25 cellular contexts compared by ENCODE assay signal in genomic region chr20:40481743-40482458, GRCh38.
"Had no signal": no experiment of that assay in that cellular context is flagged by ENCODE, and none has a peak within 500 bp of the region (broad histone marks: within the 10 kb centered on the region; RNA-seq: fewer than 3 reads in every experiment).

No MANE protein-coding gene starts in this region.

- H3K36me3 Mint-ChIP-seq: natural killer cell; stimulated activated effector memory CD8-positive, alpha-beta T cell treated with anti-CD3 and anti-CD28 coated beads, Interleukin-12 subunit alpha, Interleukin-12 subunit beta, amount 100 ng/mL, for 72 hours had no signal

- H3K36me3 ChIP-seq: colonic mucosa, gastrocnemius medialis, lower lobe of right lung, neutrophil, right lobe of liver, stomach, thyroid gland, vagina had no signal

- H3K9me3 Mint-ChIP-seq: dendritic cell treated with granulocyte-macrophage colony-stimulating factor and Interleukin-4, amounts not matched to agents 40 ng/mL and 50 ng/mL, for 4 days; neural crest cell; stimulated activated effector memory CD8-positive, alpha-beta T cell treated with anti-CD3 and anti-CD28 coated beads, Interleukin-12 subunit alpha, Interleukin-12 subunit beta, amount 100 ng/mL, for 72 hours had no signal

- ATAC-seq: gastrocnemius medialis; left ventricle myocardium superior; lower lobe of right lung; natural killer cell; stimulated activated effector memory CD8-positive, alpha-beta T cell treated with anti-CD3 and anti-CD28 coated beads, Interleukin-12 subunit alpha, Interleukin-12 subunit beta, amount 100 ng/mL, for 72 hours had no signal

- H3K9ac ChIP-seq: parathyroid adenoma had no signal

- H3K27ac Mint-ChIP-seq: dendritic cell treated with granulocyte-macrophage colony-stimulating factor and Interleukin-4, amounts not matched to agents 40 ng/mL and 50 ng/mL, for 4 days; natural killer cell; progenitor cell of endocrine pancreas; stimulated activated effector memory CD8-positive, alpha-beta T cell treated with anti-CD3 and anti-CD28 coated beads, Interleukin-12 subunit alpha, Interleukin-12 subunit beta, amount 100 ng/mL, for 72 hours had no signal

- H3K4me2 ChIP-seq: smooth muscle cell had no signal

- FAIRE-seq: keratinocyte had no signal

- H3K79me2 ChIP-seq: parathyroid adenoma had no signal

- H3K9me3 ChIP-seq: colonic mucosa, gastrocnemius medialis, neutrophil, right lobe of liver, thyroid gland, vagina had no signal

- H3K27me3 Mint-ChIP-seq: dendritic cell treated with granulocyte-macrophage colony-stimulating factor and Interleukin-4, amounts not matched to agents 40 ng/mL and 50 ng/mL, for 4 days had no signal

- H3K4me3 Mint-ChIP-seq: dendritic cell treated with granulocyte-macrophage colony-stimulating factor and Interleukin-4, amounts not matched to agents 40 ng/mL and 50 ng/mL, for 4 days; natural killer cell; neural crest cell; stimulated activated effector memory CD8-positive, alpha-beta T cell treated with anti-CD3 and anti-CD28 coated beads, Interleukin-12 subunit alpha, Interleukin-12 subunit beta, amount 100 ng/mL, for 72 hours had no signal

- DNase-seq: colonic mucosa; effector memory CD4-positive, alpha-beta T cell; erythroblast; foreskin fibroblast; gastrocnemius medialis; head of caudate nucleus; left ventricle myocardium superior; lower lobe of right lung; natural killer cell; right lobe of liver; stimulated activated CD4-positive, alpha-beta T cell treated with anti-CD3 and anti-CD28 coated beads, Interleukin-2, amount 100 ng/mL, for 24 hours; stimulated activated CD4-positive, alpha-beta T cell treated with anti-CD3 and anti-CD28 coated beads, Interleukin-4, amount 100 ng/mL, for 24 hours; stimulated activated naive CD4-positive, alpha-beta T cell treated with Interleukin-2 at 50 U/mL for 16 hours; stomach; thyroid gland; trophoblast cell had no signal

- H3K4me1 ChIP-seq: colonic mucosa, lower lobe of right lung, parathyroid adenoma, right lobe of liver, stomach, thyroid gland, vagina had no signal

- H3K27me3 ChIP-seq: colonic mucosa, gastrocnemius medialis, right lobe of liver, stomach, thyroid gland, vagina had no signal

- H2AFZ ChIP-seq: parathyroid adenoma had no signal

- H3K4me1 Mint-ChIP-seq: natural killer cell; neural crest cell; stimulated activated effector memory CD8-positive, alpha-beta T cell treated with anti-CD3 and anti-CD28 coated beads, Interleukin-12 subunit alpha, Interleukin-12 subunit beta, amount 100 ng/mL, for 72 hours had no signal

- H3K4me3 ChIP-seq: colonic mucosa, gastrocnemius medialis, lower lobe of right lung, right lobe of liver, smooth muscle cell, stomach, thyroid gland, vagina had no signal

- H3K27ac ChIP-seq: colonic mucosa, gastrocnemius medialis, lower lobe of right lung, neutrophil, parathyroid adenoma, right lobe of liver, stomach, thyroid gland, vagina had no signal
